In the genomic region with DNA sequence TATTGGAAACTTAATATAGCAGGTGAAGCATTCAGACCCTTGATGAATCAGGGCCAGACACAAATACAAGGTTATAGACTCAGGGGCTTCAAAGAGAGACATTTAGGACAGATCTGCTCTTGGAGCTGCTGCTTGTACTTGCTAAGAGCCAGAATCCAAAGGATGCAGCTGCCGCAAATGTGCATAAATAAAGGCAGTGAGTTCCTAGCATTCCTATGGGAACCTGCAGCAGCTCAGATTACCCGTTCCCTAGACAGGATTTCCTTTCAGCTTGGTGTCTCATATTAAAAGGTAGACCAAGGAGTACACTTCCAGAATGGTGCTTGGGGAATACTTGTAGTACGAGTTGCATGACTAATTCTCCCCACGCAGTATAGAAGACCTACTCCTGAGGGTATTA, we compare ENCODE assay signal across 1 cellular context.
TF ChIP-seq lines count a peak whose summit lies in the region.

No MANE protein-coding gene starts in this region.

TF ChIP-seq in H1, 55 proteins besides CTCF, POLR2A, EP300 and RAD21 (continued from another document):
- 0 out of 2 replicates have a peak, but pooled peaks have one; percentile 36 for TF ChIP-seq RBBP5 (IDR thresholded peaks at IDR 0.05; ENCODE audit: borderline replicate concordance, low read depth, low read length)
- TF ChIP-seq NANOG (IDR thresholded peaks at IDR 0.05; ENCODE audit: insufficient read depth, low read depth, low read length, poor library complexity, severe bottlenecking), result peak; percentile 22
- TF ChIP-seq TBP (IDR thresholded peaks at IDR 0.05; ENCODE audit: low read depth, low read length), result no peak
- no peak for TF ChIP-seq RFX5 (IDR thresholded peaks at IDR 0.05; ENCODE audit: borderline replicate concordance, low read depth, low read length)
- TF ChIP-seq BACH1 (IDR thresholded peaks at IDR 0.05; ENCODE audit: low read length), result no peak
- TF ChIP-seq SP1 (IDR thresholded peaks at IDR 0.05; ENCODE audit: low read depth, low read length), result peak; percentile 45; the same call in 1 of the 2 replicates
- TF ChIP-seq MAFK (IDR thresholded peaks at IDR 0.05; ENCODE audit: low read depth, low read length), result no peak
- no peak for TF ChIP-seq SRF (IDR thresholded peaks at IDR 0.05; ENCODE audit: low read depth, low read length)
- TF ChIP-seq SAP30 (IDR thresholded peaks at IDR 0.05; ENCODE audit: insufficient read depth, insufficient replicate concordance, low read length), result no peak
- no peak for TF ChIP-seq ZNF274 (IDR thresholded peaks at IDR 0.05; ENCODE audit: borderline replicate concordance, extremely low read depth, low read length)
- TF ChIP-seq NRF1 (IDR thresholded peaks at IDR 0.05; ENCODE audit: low read depth, low read length), result no peak
- no peak for TF ChIP-seq EZH2 (IDR thresholded peaks at IDR 0.05; ENCODE audit: low read depth, low read length, severe bottlenecking)
- TF ChIP-seq TCF12 (IDR thresholded peaks at IDR 0.05; ENCODE audit: low read depth, low read length), result 0 out of 2 replicates have a peak, but pooled peaks have one; percentile 63
- TF ChIP-seq SUZ12 (IDR thresholded peaks at IDR 0.05; ENCODE audit: low read length), result no peak
- peak; percentile 96 for TF ChIP-seq TEAD4 (IDR thresholded peaks at IDR 0.05; ENCODE audit: low read depth, low read length)
- TF ChIP-seq CHD1 (IDR thresholded peaks at IDR 0.05; ENCODE audit: low read depth, low read length), result no peak
- no peak for TF ChIP-seq ASH2L (IDR thresholded peaks at IDR 0.05; ENCODE audit: low read length)
- no peak for TF ChIP-seq HDAC6 (IDR thresholded peaks at IDR 0.05; ENCODE audit: low read depth, low read length)
- TF ChIP-seq, protein P1, sequence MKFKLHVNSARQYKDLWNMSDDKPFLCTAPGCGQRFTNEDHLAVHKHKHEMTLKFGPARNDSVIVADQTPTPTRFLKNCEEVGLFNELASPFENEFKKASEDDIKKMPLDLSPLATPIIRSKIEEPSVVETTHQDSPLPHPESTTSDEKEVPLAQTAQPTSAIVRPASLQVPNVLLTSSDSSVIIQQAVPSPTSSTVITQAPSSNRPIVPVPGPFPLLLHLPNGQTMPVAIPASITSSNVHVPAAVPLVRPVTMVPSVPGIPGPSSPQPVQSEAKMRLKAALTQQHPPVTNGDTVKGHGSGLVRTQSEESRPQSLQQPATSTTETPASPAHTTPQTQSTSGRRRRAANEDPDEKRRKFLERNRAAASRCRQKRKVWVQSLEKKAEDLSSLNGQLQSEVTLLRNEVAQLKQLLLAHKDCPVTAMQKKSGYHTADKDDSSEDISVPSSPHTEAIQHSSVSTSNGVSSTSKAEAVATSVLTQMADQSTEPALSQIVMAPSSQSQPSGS (IDR thresholded peaks at IDR 0.05; ENCODE audit: low read length), result no peak
TF ChIP-seq in H1: peak in this region for 5.
